8 cellular contexts compared by ENCODE assay signal in genomic region chrX:102154218-102154860, GRCh38. TPM values are rescaled to one million over a fixed set of nuclear protein-coding genes. Genes with fewer than 3 reads are reported as not detected.
DNase-seq lines count a peak whose midpoint lies in the region; ATAC-seq and TF ChIP-seq lines count a peak whose summit lies in the region.

No MANE protein-coding gene starts in this region.

- peaks cover 11% of the 10 kb centered on the region for H3K27me3 ChIP-seq in Panc1 (ENCODE audit: control insufficient read depth, insufficient read depth, low read length)
- peaks cover 0 to 4% (median 0%) of the 10 kb centered on the region in 3 donors for H3K27me3 ChIP-seq in stomach

- H3K36me3 ChIP-seq in Panc1 (ENCODE audit: control insufficient read depth, insufficient read depth, low read length) (no peaks in the 10 kb centered on the region), stomach (no peaks in the 10 kb centered on the region)

- no peak for ATAC-seq in activated CD4-positive, alpha-beta T cell treated with anti-CD3 and anti-CD28 coated beads for 36 hours
- ATAC-seq in Panc1 = peak; percentile 56
- ATAC-seq in left ventricle myocardium superior = no peak
- no peak for ATAC-seq in GM19351 (IDR thresholded peaks at IDR 0.05; ENCODE audit: unreplicated experiment)

- H3K27ac Mint-ChIP-seq in activated CD4-positive, alpha-beta T cell treated with anti-CD3 and anti-CD28 coated beads for 36 hours = peak overlapping the region; percentile 67

- no peak overlapping the region for H3K27ac ChIP-seq in Panc1 (ENCODE audit: low read length)
- H3K27ac ChIP-seq in stomach = peak overlapping the region in 1 of 5 donors; percentile 79

- WGBS in stomach, 5 donors = 8 to 19% (median 13%) methylated on average over 7 to 11 of the region's 11 CpGs

- POLR2A ChIA-PET in activated CD4-positive, alpha-beta T cell treated with anti-CD3 and anti-CD28 coated beads for 36 hours (lab: Charles Lee) = no interaction called here
- POLR2A ChIA-PET in Panc1 (lab: Charles Lee) = interaction anchor here (0.6 kb wide), 1 partner anchor 8 kb away, joined by 9 read pairs; no protein-coding TSS in a partner anchor

- H3K27me3 Mint-ChIP-seq in activated CD4-positive, alpha-beta T cell treated with anti-CD3 and anti-CD28 coated beads for 36 hours = no peaks in the 10 kb centered on the region

- no peak for TF ChIP-seq EP300 in stomach (IDR thresholded peaks at IDR 0.05)

- TF ChIP-seq CTCF in Panc1 (IDR thresholded peaks at IDR 0.05) (peak; percentile 75), stomach (IDR thresholded peaks at IDR 0.05) (peak in 2 of 7 experiments; percentile 7 to 18)

- CTCF ChIA-PET in activated CD4-positive, alpha-beta T cell treated with anti-CD3 and anti-CD28 coated beads for 36 hours (lab: Charles Lee) = interaction anchor here (0.7 to 1.0 kb wide), 3 partner anchors 19 to 242 kb away, joined by 3 to 5 read pairs (median 3); no protein-coding TSS in a partner anchor
- CTCF ChIA-PET in Panc1 (lab: Charles Lee) = interaction anchor here (0.6 to 0.8 kb wide), 3 partner anchors 19 to 1259 kb away, joined by 3 to 5 read pairs (median 5); no protein-coding TSS in a partner anchor

- H3K4me3 ChIP-seq in Panc1 (ENCODE audit: low read depth in 2 of 2, low read length in 2 of 2) = peak overlapping the region in 1 of 2 experiments; percentile 66; a peak in 2 of 4 replicates
- H3K4me3 ChIP-seq in stomach = peak overlapping the region in 3 of 4 donors; percentile 45 to 48 (median 47)

- peak overlapping the region; percentile 85 for H3K4me3 Mint-ChIP-seq in activated CD4-positive, alpha-beta T cell treated with anti-CD3 and anti-CD28 coated beads for 36 hours

- no peaks in the 10 kb centered on the region for H3K9me3 ChIP-seq in Panc1 (ENCODE audit: control insufficient read depth, insufficient read depth, low read depth, low read length)
- peaks cover 0 to 4% (median 0%) of the 10 kb centered on the region in 4 donors for H3K9me3 ChIP-seq in stomach

- peaks cover 11% of the 10 kb centered on the region for H3K4me1 Mint-ChIP-seq in activated CD4-positive, alpha-beta T cell treated with anti-CD3 and anti-CD28 coated beads for 36 hours

- in situ Hi-C loops in Panc1 (cut with HindIII; ENCODE audit: low pct_unique_long_range_greater_than_20kb, low sequenced_read_pairs) = no loop called here

- no peak for TF ChIP-seq POLR2A in stomach (IDR thresholded peaks at IDR 0.05)

- no peaks in the 10 kb centered on the region for H3K36me3 Mint-ChIP-seq in activated CD4-positive, alpha-beta T cell treated with anti-CD3 and anti-CD28 coated beads for 36 hours (ENCODE audit: low read depth)

- peaks cover 2% of the 10 kb centered on the region; the same call in 1 of the 2 replicates for H3K4me1 ChIP-seq in Panc1 (ENCODE audit: control insufficient read depth, insufficient read depth, low read length)
- peaks cover 0 to 13% (median 4%) of the 10 kb centered on the region in 4 donors for H3K4me1 ChIP-seq in stomach

- peak; percentile 35 for DNase-seq in activated CD4-positive, alpha-beta T cell treated with anti-CD3 and anti-CD28 coated beads for 36 hours
- DNase-seq in activated CD4-positive, alpha-beta T cell treated with anti-CD3 and anti-CD28 coated beads for 1 hour = no peak
- DNase-seq in Panc1 (ENCODE audit: low read depth, low spot score) = no peak
- DNase-seq in globus pallidus (ENCODE audit: low spot score) = peak; percentile 12
- no peak for DNase-seq in stomach
- no peak for DNase-seq in GM03348 (ENCODE audit: low spot score)
- DNase-seq in left ventricle myocardium superior = no peak

- intact Hi-C loops in activated CD4-positive, alpha-beta T cell treated with anti-CD3 and anti-CD28 coated beads for 36 hours (cut with DNase I, micrococcal nuclease) = no loop called here
- intact Hi-C loops in Panc1 (cut with micrococcal nuclease; ENCODE audit: unreplicated experiment) = no loop called here
- intact Hi-C loops in stomach (cut with DNase I; ENCODE audit: low total_unique reads) = no loop called here
- intact Hi-C loops in left ventricle myocardium superior (cut with micrococcal nuclease) = no loop called here

- BruUV-seq in Panc1 (replicated peaks; lab: Mats Ljungman, UMichigan) = no TSS peak

- H3K9me3 Mint-ChIP-seq in activated CD4-positive, alpha-beta T cell treated with anti-CD3 and anti-CD28 coated beads for 36 hours (ENCODE audit: low read depth) = no peaks in the 10 kb centered on the region

RNA-seq across cellular contexts. Expression of gene BEX5, which starts 1.4 kb away (rescaled TPM):
- 1 to 10 TPM; 2.1 to 2.3 TPM for total RNA-seq in activated CD4-positive, alpha-beta T cell treated with anti-CD3 and anti-CD28 coated beads for 36 hours
- total RNA-seq in Panc1 (2021; ENCODE audit: unreplicated experiment) (0.21 TPM), stomach (10 to 100 TPM in 1 of 5 donors, 1 to 10 TPM in 1, not detected in 3; 5.7 to 21.9 TPM), left ventricle myocardium superior (0.40 TPM)
- not detected for polyA plus RNA-seq in Panc1 (2012; ENCODE audit: insufficient read length)
- polyA plus RNA-seq in stomach = 10 to 100 TPM in 1 of 3 donors, 1 to 10 TPM in 2; 5.9 to 15.7 (median 8.5) TPM

RNA-seq across cellular contexts. Expression of gene TCEAL6, which starts 12.1 kb away (rescaled TPM):
- total RNA-seq in activated CD4-positive, alpha-beta T cell treated with anti-CD3 and anti-CD28 coated beads for 36 hours = not detected
- not detected for total RNA-seq in Panc1 (2021; ENCODE audit: unreplicated experiment)
- polyA plus RNA-seq in Panc1 (2012; ENCODE audit: insufficient read length) = 0.33 TPM
- not detected for total RNA-seq in stomach
- under 1 TPM in 1 of 3 donors, not detected in 2; 0.20 TPM for polyA plus RNA-seq in stomach
- total RNA-seq in left ventricle myocardium superior = not detected

RNA-seq across cellular contexts. Expression of gene TCEAL2, which starts 28.9 kb away (rescaled TPM):
- under 1 TPM in 1 of 2 experiments, not detected in 1; 0.28 TPM for total RNA-seq in activated CD4-positive, alpha-beta T cell treated with anti-CD3 and anti-CD28 coated beads for 36 hours
- total RNA-seq in Panc1 (2021; ENCODE audit: unreplicated experiment) (not detected), stomach (1 to 10 TPM in 3 of 5 donors, not detected in 2; 1.3 to 7.6 (median 2.6) TPM), left ventricle myocardium superior (not detected)
- not detected for polyA plus RNA-seq in Panc1 (2012; ENCODE audit: insufficient read length)
- polyA plus RNA-seq in stomach = 10 to 100 TPM in 1 of 3 donors, 1 to 10 TPM in 2; 4.7 to 21.0 (median 8.1) TPM

Comparison
In these comparisons a context has a peak if more than half of its experiments do, and no peak if none do; other contexts are left out.
1. DNase-seq: peak in activated CD4-positive, alpha-beta T cell treated with anti-CD3 and anti-CD28 coated beads for 36 hours (single experiment) and globus pallidus (single experiment); none in activated CD4-positive, alpha-beta T cell treated with anti-CD3 and anti-CD28 coated beads for 1 hour (single experiment), Panc1 (single experiment), stomach (single experiment), GM03348 (single experiment) and left ventricle myocardium superior (single experiment).